In the genomic region with DNA sequence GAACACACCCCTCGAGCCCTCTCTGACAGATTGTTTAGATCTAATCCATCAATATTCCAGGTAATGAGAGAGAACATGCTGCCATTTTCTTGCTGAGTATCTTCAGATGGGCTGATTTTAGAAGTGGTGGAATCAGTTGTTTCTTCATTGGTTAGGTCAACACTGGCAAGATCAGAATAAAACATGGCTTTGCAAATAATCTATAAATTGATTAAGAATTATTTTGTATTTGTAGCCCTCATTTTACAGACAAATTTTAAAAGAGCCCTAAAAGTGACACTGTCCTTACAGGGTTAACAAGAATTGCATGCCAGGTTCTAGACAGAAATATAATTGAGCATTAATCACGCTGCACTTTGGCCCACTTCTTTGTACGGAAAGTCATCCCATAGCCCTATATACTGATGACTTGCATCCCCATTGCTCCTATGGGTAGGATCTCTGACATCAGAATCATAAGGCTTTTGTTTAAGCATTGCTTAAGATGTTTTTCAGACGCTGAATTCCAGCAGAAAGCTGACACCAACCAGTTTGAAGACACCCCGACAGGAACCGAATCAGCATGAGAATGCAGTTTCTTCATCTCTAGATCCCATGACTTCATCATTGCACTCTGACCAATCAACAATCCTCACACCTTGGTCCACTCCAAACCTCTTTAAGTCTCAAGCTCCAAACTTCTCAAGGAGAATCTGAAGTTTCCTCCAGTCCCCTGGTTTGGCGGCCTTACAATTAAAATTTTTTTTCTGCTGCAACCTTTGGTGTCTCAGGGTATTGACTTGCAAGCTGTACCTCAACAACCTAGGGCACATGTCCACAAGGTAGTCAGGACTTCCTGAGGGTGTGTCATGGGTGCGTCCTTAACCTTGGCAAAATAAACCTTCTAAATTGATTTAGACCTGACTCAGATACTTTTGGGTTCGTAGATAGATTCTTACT, we compare ENCODE assay signal across 1 cellular context.
TF ChIP-seq lines count a peak whose summit lies in the region.

No MANE protein-coding gene starts in this region.

TF ChIP-seq in K562, 482 proteins besides CTCF, POLR2A, EP300 and RAD21 (continued from another document):
- TF ChIP-seq, protein P1, sequence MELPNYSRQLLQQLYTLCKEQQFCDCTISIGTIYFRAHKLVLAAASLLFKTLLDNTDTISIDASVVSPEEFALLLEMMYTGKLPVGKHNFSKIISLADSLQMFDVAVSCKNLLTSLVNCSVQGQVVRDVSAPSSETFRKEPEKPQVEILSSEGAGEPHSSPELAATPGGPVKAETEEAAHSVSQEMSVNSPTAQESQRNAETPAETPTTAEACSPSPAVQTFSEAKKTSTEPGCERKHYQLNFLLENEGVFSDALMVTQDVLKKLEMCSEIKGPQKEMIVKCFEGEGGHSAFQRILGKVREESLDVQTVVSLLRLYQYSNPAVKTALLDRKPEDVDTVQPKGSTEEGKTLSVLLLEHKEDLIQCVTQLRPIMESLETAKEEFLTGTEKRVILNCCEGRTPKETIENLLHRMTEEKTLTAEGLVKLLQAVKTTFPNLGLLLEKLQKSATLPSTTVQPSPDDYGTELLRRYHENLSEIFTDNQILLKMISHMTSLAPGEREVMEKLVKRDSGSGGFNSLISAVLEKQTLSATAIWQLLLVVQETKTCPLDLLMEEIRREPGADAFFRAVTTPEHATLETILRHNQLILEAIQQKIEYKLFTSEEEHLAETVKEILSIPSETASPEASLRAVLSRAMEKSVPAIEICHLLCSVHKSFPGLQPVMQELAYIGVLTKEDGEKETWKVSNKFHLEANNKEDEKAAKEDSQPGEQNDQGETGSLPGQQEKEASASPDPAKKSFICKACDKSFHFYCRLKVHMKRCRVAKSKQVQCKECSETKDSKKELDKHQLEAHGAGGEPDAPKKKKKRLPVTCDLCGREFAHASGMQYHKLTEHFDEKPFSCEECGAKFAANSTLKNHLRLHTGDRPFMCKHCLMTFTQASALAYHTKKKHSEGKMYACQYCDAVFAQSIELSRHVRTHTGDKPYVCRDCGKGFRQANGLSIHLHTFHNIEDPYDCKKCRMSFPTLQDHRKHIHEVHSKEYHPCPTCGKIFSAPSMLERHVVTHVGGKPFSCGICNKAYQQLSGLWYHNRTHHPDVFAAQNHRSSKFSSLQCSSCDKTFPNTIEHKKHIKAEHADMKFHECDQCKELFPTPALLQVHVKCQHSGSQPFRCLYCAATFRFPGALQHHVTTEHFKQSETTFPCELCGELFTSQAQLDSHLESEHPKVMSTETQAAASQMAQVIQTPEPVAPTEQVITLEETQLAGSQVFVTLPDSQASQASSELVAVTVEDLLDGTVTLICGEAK (IDR thresholded peaks at IDR 0.05) = no peak
- TF ChIP-seq, protein P1 (CRISPR knock-in tag; IDR thresholded peaks at IDR 0.05) = no peak
- TF ChIP-seq SPI1 (IDR thresholded peaks at IDR 0.05; ENCODE audit: borderline replicate concordance, low read depth, low read length) (no peak), MLLT1 (IDR thresholded peaks at IDR 0.05) (peak in 1 of 2 experiments; percentile 87; a peak in 3 of 4 replicates), CCNT2 (IDR thresholded peaks at IDR 0.05; ENCODE audit: borderline replicate concordance, extremely low read depth, insufficient read length, low read depth, low read length) (no peak), ETV1 (tag; conservative IDR thresholded peaks at IDR 0.05; ENCODE audit: low read depth) (peak; percentile 62; the same call in 1 of the 2 replicates), ZNF184 (CRISPR knock-in tag; IDR thresholded peaks at IDR 0.05) (no peak), ZNF707 (CRISPR knock-in tag; conservative IDR thresholded peaks at IDR 0.05) (no peak), ZNF764 (CRISPR knock-in tag; IDR thresholded peaks at IDR 0.05; ENCODE audit: low read depth) (no peak), IRF1 (CRISPR knock-in tag; IDR thresholded peaks at IDR 0.05; ENCODE audit: borderline replicate concordance) (no peak), ZNF586 (CRISPR knock-in tag; conservative IDR thresholded peaks at IDR 0.05) (no peak), UBTF (IDR thresholded peaks at IDR 0.05; ENCODE audit: borderline replicate concordance in 1 of 2, low read depth in 2 of 2, low read length in 2 of 2) (no peak)
